34 cellular contexts compared by ENCODE assay signal in genomic region chr12:81811778-81812125, GRCh38. TPM values are rescaled to one million over a fixed set of nuclear protein-coding genes. Genes with fewer than 3 reads are reported as not detected.
"Had no signal": no experiment of that assay in that cellular context is flagged by ENCODE, and none has a peak within 500 bp of the region (broad histone marks: within the 10 kb centered on the region; RNA-seq: fewer than 3 reads in every experiment).

No MANE protein-coding gene starts in this region.

- H3K27ac Mint-ChIP-seq: activated CD4-positive, alpha-beta memory T cell treated with anti-CD3 and anti-CD28 coated beads for 36 hours; activated CD4-positive, alpha-beta T cell treated with anti-CD3 and anti-CD28 coated beads, Interleukin-2, amount 10 ng/mL, durations not matched to agents 24 days and 14 days; activated T-helper 17 cell treated with anti-CD3 and anti-CD28 coated beads, Interleukin-2, amount 50 U/mL, for 72 hours; naive thymus-derived CD4-positive, alpha-beta T cell; stimulated activated effector memory CD8-positive, alpha-beta T cell treated with anti-CD3 and anti-CD28 coated beads, Interleukin-12 subunit alpha, Interleukin-12 subunit beta, amount 100 ng/mL, for 72 hours; stimulated activated naive CD8-positive, alpha-beta T cell treated with anti-CD3 and anti-CD28 coated beads, Interleukin-15, Interleukin-2, amounts not matched to agents 100 ng/mL and 50 ng/mL, for 24 hours; T-helper 1 cell treated with Interleukin-12 subunit alpha and Interleukin-12 subunit beta and Interleukin-4 antibody, amounts not matched to agents 30 μg/mL and 1 μg/mL, for 36 hours; type B pancreatic cell had no signal

- H3K4me1 ChIP-seq: colonic mucosa, esophagus squamous epithelium, vagina had no signal

- H3K27me3 ChIP-seq: colonic mucosa, esophagus squamous epithelium, vagina had no signal

- DNase-seq: activated CD4-positive, alpha-beta memory T cell treated with anti-CD3 and anti-CD28 coated beads for 36 hours; activated CD4-positive, alpha-beta T cell treated with anti-CD3 and anti-CD28 coated beads, Interleukin-2, amount 10 ng/mL, durations not matched to agents 24 days and 14 days; activated CD4-positive, CD25-positive, alpha-beta regulatory T cell treated with anti-CD3 and anti-CD28 coated beads, Interleukin-2, amount 50 U/mL, for 72 hours; activated CD8-positive, alpha-beta memory T cell treated with anti-CD3 and anti-CD28 coated beads, Interleukin-2, amount 50 U/mL, for 4 hours; activated gamma-delta T cell treated with Interleukin-2 at 50 U/mL for 16 hours; activated naive CD4-positive, alpha-beta T cell treated with anti-CD3 and anti-CD28 coated beads, Interleukin-2, amount 50 U/mL, for 16 hours; activated T-cell treated with anti-CD3 and anti-CD28 coated beads, Interleukin-2, amount 50 U/mL, for 1 hour; amniotic stem cell; colonic mucosa; effector CD8-positive, alpha-beta T cell; esophagus squamous epithelium; foreskin melanocyte; left cardiac atrium; mammary epithelial cell; midbrain; naive thymus-derived CD4-positive, alpha-beta T cell; occipital lobe; stimulated activated CD4-positive, alpha-beta T cell treated with anti-CD3 and anti-CD28 coated beads, Interleukin-12 subunit alpha, Interleukin-12 subunit beta, amount 100 ng/mL, for 4 hours; stimulated activated CD4-positive, alpha-beta T cell treated with anti-CD3 and anti-CD28 coated beads, Interleukin-4, amount 100 ng/mL, for 24 hours; SW 1271; T-helper 9 cell; WERI-Rb-1 had no signal

- H3K36me3 Mint-ChIP-seq: stimulated activated effector memory CD8-positive, alpha-beta T cell treated with anti-CD3 and anti-CD28 coated beads, Interleukin-12 subunit alpha, Interleukin-12 subunit beta, amount 100 ng/mL, for 72 hours; type B pancreatic cell had no signal

- FAIRE-seq: endometrium, keratinocyte had no signal

- H3K9me3 Mint-ChIP-seq: stimulated activated effector memory CD8-positive, alpha-beta T cell treated with anti-CD3 and anti-CD28 coated beads, Interleukin-12 subunit alpha, Interleukin-12 subunit beta, amount 100 ng/mL, for 72 hours; type B pancreatic cell had no signal

- ATAC-seq: activated T-helper 17 cell treated with anti-CD3 and anti-CD28 coated beads, Interleukin-2, amount 50 U/mL, for 72 hours; naive thymus-derived CD4-positive, alpha-beta T cell; stimulated activated effector memory CD8-positive, alpha-beta T cell treated with anti-CD3 and anti-CD28 coated beads, Interleukin-12 subunit alpha, Interleukin-12 subunit beta, amount 100 ng/mL, for 72 hours had no signal

- H3K9me3 ChIP-seq: colonic mucosa, esophagus squamous epithelium, thoracic aorta, vagina had no signal

- H3K4me3 ChIP-seq: colonic mucosa, esophagus squamous epithelium, skin epidermis, thoracic aorta, vagina had no signal

- H3K4me3 Mint-ChIP-seq: activated CD4-positive, alpha-beta memory T cell treated with anti-CD3 and anti-CD28 coated beads for 36 hours; activated CD4-positive, alpha-beta T cell treated with anti-CD3 and anti-CD28 coated beads, Interleukin-2, amount 10 ng/mL, durations not matched to agents 24 days and 14 days; activated T-helper 17 cell treated with anti-CD3 and anti-CD28 coated beads, Interleukin-2, amount 50 U/mL, for 72 hours; naive thymus-derived CD4-positive, alpha-beta T cell; stimulated activated effector memory CD8-positive, alpha-beta T cell treated with anti-CD3 and anti-CD28 coated beads, Interleukin-12 subunit alpha, Interleukin-12 subunit beta, amount 100 ng/mL, for 72 hours; stimulated activated naive CD8-positive, alpha-beta T cell treated with anti-CD3 and anti-CD28 coated beads, Interleukin-15, Interleukin-2, amounts not matched to agents 100 ng/mL and 50 ng/mL, for 24 hours; T-helper 1 cell treated with Interleukin-12 subunit alpha and Interleukin-12 subunit beta and Interleukin-4 antibody, amounts not matched to agents 30 μg/mL and 1 μg/mL, for 36 hours; type B pancreatic cell had no signal

- H3K27ac ChIP-seq: colonic mucosa, epithelial cell of prostate, esophagus squamous epithelium, skin epidermis, vagina, WERI-Rb-1 had no signal

- H3K36me3 ChIP-seq: colonic mucosa, esophagus squamous epithelium, thoracic aorta, vagina, WERI-Rb-1 had no signal

RNA-seq across cellular contexts. Expression of gene PPFIA2, which starts 52.6 kb away (rescaled TPM):
- total RNA-seq: activated CD4-positive, alpha-beta memory T cell treated with anti-CD3 and anti-CD28 coated beads for 36 hours; activated CD4-positive, alpha-beta T cell treated with anti-CD3 and anti-CD28 coated beads, Interleukin-2, amount 10 ng/mL, durations not matched to agents 24 days and 14 days; activated T-helper 17 cell treated with anti-CD3 and anti-CD28 coated beads, Interleukin-2, amount 50 U/mL, for 72 hours; dermis microvascular lymphatic vessel endothelial cell; mammary epithelial cell; naive thymus-derived CD4-positive, alpha-beta T cell had no signal
- polyA plus RNA-seq: keratinocyte; mammary epithelial cell; naive thymus-derived CD4-positive, alpha-beta T cell had no signal
